ENCODE assay signal across 12 cellular contexts in genomic region chr9:137297060-137297664, GRCh38. TPM values are rescaled to one million over a fixed set of nuclear protein-coding genes. Genes with fewer than 3 reads are reported as not detected.
A peak's percentile ranks its signal among the peaks of the same experiment; 100 is the strongest.
DNase-seq lines count a peak whose midpoint lies in the region; ATAC-seq lines count a peak whose summit lies in the region.
"Had no signal": no experiment of that assay in that cellular context is flagged by ENCODE, and none has a peak within 500 bp of the region (broad histone marks: within the 10 kb centered on the region; RNA-seq: fewer than 3 reads in every experiment).

No MANE protein-coding gene starts in this region.

- peaks cover 0 to 3% (median 0%) of the 10 kb centered on the region in 5 donors for H3K36me3 ChIP-seq in subcutaneous abdominal adipose tissue (ENCODE audit: control insufficient read depth in 5 of 5, insufficient read depth in 5 of 5, low read length in 5 of 5)

- peak overlapping the region; percentile 33 to 82 for H3K4me3 Mint-ChIP-seq in activated T-cell treated with anti-CD3 and anti-CD28 coated beads, Interleukin-2, amount 50 U/mL, for 72 hours
- no peak overlapping the region for H3K4me3 Mint-ChIP-seq in activated T-cell treated with anti-CD3 and anti-CD28 coated beads, Interleukin-2, amount 50 U/mL, for 24 hours
- peak overlapping the region; percentile 58 for H3K4me3 Mint-ChIP-seq in memory B cell

- H3K9me3 Mint-ChIP-seq in activated T-cell treated with anti-CD3 and anti-CD28 coated beads, Interleukin-2, amount 50 U/mL, for 72 hours: no peaks in the 10 kb centered on the region
- no peaks in the 10 kb centered on the region for H3K9me3 Mint-ChIP-seq in activated T-cell treated with anti-CD3 and anti-CD28 coated beads, Interleukin-2, amount 50 U/mL, for 24 hours
- no peaks in the 10 kb centered on the region for H3K9me3 Mint-ChIP-seq in memory B cell
- H3K9me3 Mint-ChIP-seq: activated CD4-positive, alpha-beta memory T cell treated with anti-CD3 and anti-CD28 coated beads, Interleukin-2, amount 10 ng/mL, durations not matched to agents 7 days and 5 days had no signal

- peaks cover 31 to 60% (median 54%) of the 10 kb centered on the region in 5 donors for H3K27me3 ChIP-seq in subcutaneous abdominal adipose tissue (ENCODE audit: control insufficient read depth in 5 of 5, insufficient read depth in 4 of 5, low read length in 5 of 5)

- peaks cover 0 to 59% (median 43%) of the 10 kb centered on the region in 5 donors for H3K4me1 ChIP-seq in subcutaneous abdominal adipose tissue (ENCODE audit: control insufficient read depth in 5 of 5, insufficient read depth in 5 of 5, low read length in 5 of 5)

- no peak overlapping the region for H3K27ac Mint-ChIP-seq in activated T-cell treated with anti-CD3 and anti-CD28 coated beads, Interleukin-2, amount 50 U/mL, for 72 hours
- no peak overlapping the region for H3K27ac Mint-ChIP-seq in activated T-cell treated with anti-CD3 and anti-CD28 coated beads, Interleukin-2, amount 50 U/mL, for 24 hours
- H3K27ac Mint-ChIP-seq in memory B cell: no peak overlapping the region
- H3K27ac Mint-ChIP-seq: activated CD4-positive, alpha-beta memory T cell treated with anti-CD3 and anti-CD28 coated beads, Interleukin-2, amount 10 ng/mL, durations not matched to agents 7 days and 5 days had no signal

- ATAC-seq in activated T-cell treated with anti-CD3 and anti-CD28 coated beads, Interleukin-2, amount 50 U/mL, for 72 hours (replicated peaks in 1 of 2): no peak
- ATAC-seq in memory B cell (ENCODE audit: low read depth) (no peak), HG02642 (IDR thresholded peaks at IDR 0.05; ENCODE audit: poor library complexity, unreplicated experiment) (no peak)

- no peak overlapping the region for H3K9ac ChIP-seq in subcutaneous abdominal adipose tissue (ENCODE audit: low read length in 5 of 5)

- no peaks in the 10 kb centered on the region for H3K36me3 Mint-ChIP-seq in activated T-cell treated with anti-CD3 and anti-CD28 coated beads, Interleukin-2, amount 50 U/mL, for 72 hours (ENCODE audit: insufficient read depth in 2 of 2)
- H3K36me3 Mint-ChIP-seq in activated T-cell treated with anti-CD3 and anti-CD28 coated beads, Interleukin-2, amount 50 U/mL, for 24 hours (ENCODE audit: low read depth): no peaks in the 10 kb centered on the region
- H3K36me3 Mint-ChIP-seq in memory B cell: no peaks in the 10 kb centered on the region

- H3K27me3 Mint-ChIP-seq in activated T-cell treated with anti-CD3 and anti-CD28 coated beads, Interleukin-2, amount 50 U/mL, for 72 hours (ENCODE audit: low read depth): peaks cover 47% of the 10 kb centered on the region
- peaks cover 65% of the 10 kb centered on the region for H3K27me3 Mint-ChIP-seq in activated T-cell treated with anti-CD3 and anti-CD28 coated beads, Interleukin-2, amount 50 U/mL, for 24 hours
- H3K27me3 Mint-ChIP-seq in memory B cell: peaks cover 10% of the 10 kb centered on the region

- peaks cover 0 to 5% (median 4%) of the 10 kb centered on the region in 5 donors for H3K9me3 ChIP-seq in subcutaneous abdominal adipose tissue (ENCODE audit: control insufficient read depth in 5 of 5, low read length in 5 of 5)

- H3K4me1 Mint-ChIP-seq in activated T-cell treated with anti-CD3 and anti-CD28 coated beads, Interleukin-2, amount 50 U/mL, for 72 hours (ENCODE audit: low read depth): peaks cover 19% of the 10 kb centered on the region
- peaks cover 15% of the 10 kb centered on the region for H3K4me1 Mint-ChIP-seq in activated T-cell treated with anti-CD3 and anti-CD28 coated beads, Interleukin-2, amount 50 U/mL, for 24 hours (ENCODE audit: low read depth)
- H3K4me1 Mint-ChIP-seq in memory B cell: peaks cover 11% of the 10 kb centered on the region

- DNase-seq in activated T-cell treated with anti-CD3 and anti-CD28 coated beads, Interleukin-2, amount 50 U/mL, for 72 hours: no peak
- no peak for DNase-seq in activated T-cell treated with anti-CD3 and anti-CD28 coated beads, Interleukin-2, amount 50 U/mL, for 24 hours
- DNase-seq in caudate nucleus (lab: John Stamatoyannopoulos, UW) (no peak), memory B cell (ENCODE audit: low spot score in 2 of 2) (no peak), T1000 (lab: John Stamatoyannopoulos, UW) (no peak), ureter (ENCODE audit: low spot score) (no peak)
- DNase-seq: activated CD4-positive, alpha-beta memory T cell treated with anti-CD3 and anti-CD28 coated beads, Interleukin-2, amount 10 ng/mL, durations not matched to agents 7 days and 5 days; mesendoderm; stimulated activated CD4-positive, alpha-beta T cell treated with anti-CD3 and anti-CD28 coated beads, Interleukin-15, amount 100 ng/mL, for 24 hours had no signal

- H3K4me3 ChIP-seq in subcutaneous abdominal adipose tissue (ENCODE audit: low read depth in 1 of 5, low read length in 5 of 5): peak overlapping the region in 1 of 5 donors; percentile 59

- H3K27ac ChIP-seq in caudate nucleus (ENCODE audit: low read depth, low read length): peak overlapping the region; percentile 36
- peak overlapping the region; percentile 74 for H3K27ac ChIP-seq in subcutaneous abdominal adipose tissue (ENCODE audit: low read depth, low read length)

RNA-seq across cellular contexts. Expression of gene NRARP, which starts 4.9 kb away (rescaled TPM):
- total RNA-seq in activated T-cell treated with anti-CD3 and anti-CD28 coated beads, Interleukin-2, amount 50 U/mL, for 72 hours: 1 to 10 TPM; 1.6 to 2.0 TPM
- total RNA-seq in ureter: 7.1 TPM

RNA-seq across cellular contexts. Expression of gene TOR4A, which starts 19.6 kb away (rescaled TPM):
- 1 to 10 TPM; 4.3 to 8.3 TPM for total RNA-seq in activated T-cell treated with anti-CD3 and anti-CD28 coated beads, Interleukin-2, amount 50 U/mL, for 72 hours
- total RNA-seq in ureter: 15.4 TPM

RNA-seq across cellular contexts. Expression of gene NELFB, which starts 42.0 kb away (rescaled TPM):
- 10 to 100 TPM; 53.1 to 56.6 TPM for total RNA-seq in activated T-cell treated with anti-CD3 and anti-CD28 coated beads, Interleukin-2, amount 50 U/mL, for 72 hours
- 45.2 TPM for total RNA-seq in ureter

RNA-seq across cellular contexts. Expression of gene STPG3, which starts 46.1 kb away (rescaled TPM):
- total RNA-seq in activated T-cell treated with anti-CD3 and anti-CD28 coated beads, Interleukin-2, amount 50 U/mL, for 72 hours: under 1 TPM in 1 of 2 donors, not detected in 1; 0.63 TPM
- total RNA-seq in ureter: not detected
- total RNA-seq: activated CD4-positive, alpha-beta memory T cell treated with anti-CD3 and anti-CD28 coated beads, Interleukin-2, amount 10 ng/mL, durations not matched to agents 7 days and 5 days; NCI-H460 had no signal

RNA-seq across cellular contexts. Expression of gene TUBB4B, which starts 56.1 kb away (rescaled TPM):
- total RNA-seq in activated T-cell treated with anti-CD3 and anti-CD28 coated beads, Interleukin-2, amount 50 U/mL, for 72 hours: 100 to 1,000 TPM; 122 to 128 TPM
- 351 TPM for total RNA-seq in ureter
